ENCODE assay signal across 17 cellular contexts in the genomic region with DNA sequence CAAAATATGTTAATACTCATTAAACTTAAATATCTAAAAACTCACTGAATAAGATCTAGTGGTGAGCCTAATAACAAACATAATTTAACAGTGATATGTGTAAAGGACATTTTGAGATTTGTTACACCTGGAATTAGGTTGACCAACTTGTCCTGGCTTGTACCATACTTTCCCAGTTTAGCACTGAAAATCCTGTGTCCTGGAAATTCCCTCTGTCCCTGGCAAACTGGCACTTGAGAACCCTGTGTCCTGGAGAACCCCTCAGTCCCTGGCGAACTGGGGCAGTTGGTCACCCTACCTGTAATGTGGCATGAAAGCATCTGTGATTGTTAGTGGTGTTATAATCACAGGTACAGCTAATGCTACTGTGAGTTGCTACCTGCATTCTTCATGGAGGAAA. TPM values are rescaled to one million over a fixed set of nuclear protein-coding genes. Genes with fewer than 3 reads are reported as not detected.
DNase-seq lines count a peak whose midpoint lies in the region; FAIRE-seq and TF ChIP-seq lines count a peak whose summit lies in the region.
"Had no signal": no experiment of that assay in that cellular context is flagged by ENCODE, and none has a peak within 500 bp of the region (broad histone marks: within the 10 kb centered on the region; RNA-seq: fewer than 3 reads in every experiment).

No MANE protein-coding gene starts in this region.

- H3K4me3 ChIP-seq in bronchial epithelial cell (ENCODE audit: low read depth, low read length): no peak overlapping the region
- H3K4me3 ChIP-seq: A549, GM23338 had no signal

- no peak for TF ChIP-seq CTCF in bronchial epithelial cell (IDR thresholded peaks at IDR 0.05; ENCODE audit: insufficient read depth, low read length, severe bottlenecking)

- no peaks in the 10 kb centered on the region for H3K36me3 ChIP-seq in bronchial epithelial cell (ENCODE audit: control insufficient read depth, insufficient read depth, low read length)
- H3K36me3 ChIP-seq: BE2C had no signal

- intact Hi-C loops in head of caudate nucleus (cut with DNase I): no loop called here

- H3K27me3 ChIP-seq in bronchial epithelial cell (ENCODE audit: control insufficient read depth, insufficient read depth, low read length): no peaks in the 10 kb centered on the region
- H3K27me3 ChIP-seq: BE2C had no signal

- DNase-seq in GM12891 (ENCODE audit: insufficient read length, low spot score) (no peak), bronchial epithelial cell (ENCODE audit: low read depth) (peak; percentile 66), epithelial cell of prostate (ENCODE audit: low read depth, low spot score) (no peak), mesenteric fat pad (ENCODE audit: low spot score) (peak; percentile 14), head of caudate nucleus (no peak), DMS153 (lab: John Stamatoyannopoulos, UW) (no peak), cortex of kidney (lab: John Stamatoyannopoulos, UW) (no peak)
- DNase-seq: BE2C; CD4-positive, alpha-beta memory T cell; DMS79 treated with DMSO at 0.1 percent for 48 hours; EL; GDM1; H7 had no signal

- TF ChIP-seq POLR2A in GM12891 (IDR thresholded peaks at IDR 0.05; ENCODE audit: low read depth, low read length): no peak

- FAIRE-seq in GM12891 (lab: Jason Lieb, UNC) (peak; percentile 31), bronchial epithelial cell (lab: Jason Lieb, UNC) (no peak)
- FAIRE-seq: A549 had no signal

- H3K27ac ChIP-seq in epithelial cell of prostate: peak overlapping the region; percentile 68
- H3K27ac ChIP-seq: A549, C4-2B had no signal

TF ChIP-seq in GM12891, 5 proteins besides CTCF, POLR2A, EP300 and RAD21:
- TF ChIP-seq POLR2AphosphoS5 (IDR thresholded peaks at IDR 0.05; ENCODE audit: low read depth, low read length) (no peak), TAF1 (IDR thresholded peaks at IDR 0.05; ENCODE audit: low read depth, low read length) (no peak), POU2F2 (IDR thresholded peaks at IDR 0.05; ENCODE audit: low read depth, low read length) (no peak), PAX5 (IDR thresholded peaks at IDR 0.05; ENCODE audit: insufficient read depth, low read length, severe bottlenecking) (no peak), SPI1 (IDR thresholded peaks at IDR 0.05; ENCODE audit: low read depth, low read length) (no peak)

RNA-seq across cellular contexts. Expression of a gene that starts 6.9 kb away (rescaled TPM):
- not detected for polyA plus RNA-seq in GM12891 (2012; ENCODE audit: low read depth, missing spikeins)
- total RNA-seq in bronchial epithelial cell (not detected in 2 replicates), mesenteric fat pad (not detected)
- total RNA-seq: CD4-positive, alpha-beta memory T cell had no signal
- polyA plus RNA-seq: A549, AG04450, GM23338 had no signal

RNA-seq across cellular contexts. Expression of a gene that starts 28.6 kb away (rescaled TPM):
- polyA plus RNA-seq in GM12891 (2012; ENCODE audit: low read depth, missing spikeins): 5.0 TPM
- total RNA-seq in bronchial epithelial cell (764 and 840 TPM in 2 replicates), mesenteric fat pad (79.0 TPM)

Comparison
In these comparisons a context has a peak if more than half of its experiments do, and no peak if none do; other contexts are left out.
1. DNase-seq: peak in bronchial epithelial cell (single experiment) and mesenteric fat pad (single experiment); none in GM12891 (single experiment), epithelial cell of prostate (single experiment), head of caudate nucleus (0 of 42), DMS153 (single experiment) and cortex of kidney (single experiment).